1 cellular context compared by ENCODE assay signal in the genomic region with DNA sequence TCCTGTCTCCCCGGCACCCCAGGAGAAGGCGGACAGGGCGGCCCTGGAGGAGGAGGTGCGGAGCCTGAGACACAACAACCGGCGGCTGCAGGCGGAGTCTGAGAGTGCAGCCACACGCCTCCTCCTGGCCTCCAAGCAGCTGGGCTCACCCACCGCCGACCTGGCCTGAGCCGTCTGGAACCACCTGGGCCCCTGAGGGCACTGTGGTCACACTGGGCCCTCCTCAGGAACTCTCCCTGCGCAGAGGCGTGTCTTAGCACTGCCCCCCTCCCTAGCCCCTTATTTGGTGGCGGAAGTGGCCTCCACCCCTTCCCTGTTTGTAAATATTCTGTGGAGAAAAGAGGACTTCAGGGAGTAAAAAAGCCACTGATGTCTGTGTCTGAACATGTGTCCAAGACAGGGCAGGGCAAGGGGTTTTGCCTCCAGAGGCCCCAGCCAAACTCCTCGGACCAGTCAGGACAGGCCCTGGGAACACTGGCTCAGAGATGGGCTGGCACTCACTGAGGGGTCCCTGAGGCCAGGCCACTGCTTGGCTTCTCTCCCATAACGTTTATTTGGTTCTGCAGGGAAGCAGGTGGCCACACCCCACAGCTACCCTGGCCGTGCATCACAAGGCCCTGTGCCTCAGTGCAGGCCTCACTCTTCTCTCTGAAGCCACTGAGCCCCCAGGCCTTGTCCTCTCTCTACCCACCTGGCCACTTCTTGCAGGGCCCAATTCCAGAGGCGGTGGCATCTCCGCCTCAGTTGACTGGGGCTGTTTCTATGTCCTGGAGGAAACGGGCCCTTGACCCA.
TF ChIP-seq lines count a peak whose summit lies in the region.

No MANE protein-coding gene starts in this region.

TF ChIP-seq in GM23338, 12 proteins besides CTCF, POLR2A, EP300 and RAD21:
- TF ChIP-seq, protein P1, sequence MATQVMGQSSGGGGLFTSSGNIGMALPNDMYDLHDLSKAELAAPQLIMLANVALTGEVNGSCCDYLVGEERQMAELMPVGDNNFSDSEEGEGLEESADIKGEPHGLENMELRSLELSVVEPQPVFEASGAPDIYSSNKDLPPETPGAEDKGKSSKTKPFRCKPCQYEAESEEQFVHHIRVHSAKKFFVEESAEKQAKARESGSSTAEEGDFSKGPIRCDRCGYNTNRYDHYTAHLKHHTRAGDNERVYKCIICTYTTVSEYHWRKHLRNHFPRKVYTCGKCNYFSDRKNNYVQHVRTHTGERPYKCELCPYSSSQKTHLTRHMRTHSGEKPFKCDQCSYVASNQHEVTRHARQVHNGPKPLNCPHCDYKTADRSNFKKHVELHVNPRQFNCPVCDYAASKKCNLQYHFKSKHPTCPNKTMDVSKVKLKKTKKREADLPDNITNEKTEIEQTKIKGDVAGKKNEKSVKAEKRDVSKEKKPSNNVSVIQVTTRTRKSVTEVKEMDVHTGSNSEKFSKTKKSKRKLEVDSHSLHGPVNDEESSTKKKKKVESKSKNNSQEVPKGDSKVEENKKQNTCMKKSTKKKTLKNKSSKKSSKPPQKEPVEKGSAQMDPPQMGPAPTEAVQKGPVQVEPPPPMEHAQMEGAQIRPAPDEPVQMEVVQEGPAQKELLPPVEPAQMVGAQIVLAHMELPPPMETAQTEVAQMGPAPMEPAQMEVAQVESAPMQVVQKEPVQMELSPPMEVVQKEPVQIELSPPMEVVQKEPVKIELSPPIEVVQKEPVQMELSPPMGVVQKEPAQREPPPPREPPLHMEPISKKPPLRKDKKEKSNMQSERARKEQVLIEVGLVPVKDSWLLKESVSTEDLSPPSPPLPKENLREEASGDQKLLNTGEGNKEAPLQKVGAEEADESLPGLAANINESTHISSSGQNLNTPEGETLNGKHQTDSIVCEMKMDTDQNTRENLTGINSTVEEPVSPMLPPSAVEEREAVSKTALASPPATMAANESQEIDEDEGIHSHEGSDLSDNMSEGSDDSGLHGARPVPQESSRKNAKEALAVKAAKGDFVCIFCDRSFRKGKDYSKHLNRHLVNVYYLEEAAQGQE (IDR thresholded peaks at IDR 0.05; ENCODE audit: unreplicated experiment): no peak
- TF ChIP-seq EZH2 (IDR thresholded peaks at IDR 0.05; ENCODE audit: low read depth, unreplicated experiment) (no peak), ZNF114 (CRISPR knock-in tag; IDR thresholded peaks at IDR 0.05) (no peak), STAT1 (IDR thresholded peaks at IDR 0.05; ENCODE audit: unreplicated experiment) (no peak), EZH2phosphoT487 (IDR thresholded peaks at IDR 0.05; ENCODE audit: unreplicated experiment) (no peak), NANOG (IDR thresholded peaks at IDR 0.05; ENCODE audit: borderline replicate concordance) (no peak), POLR2AphosphoS5 (IDR thresholded peaks at IDR 0.05; ENCODE audit: low read depth) (no peak), ZNF331 (CRISPR knock-in tag; IDR thresholded peaks at IDR 0.05; ENCODE audit: low read depth) (no peak), CREB1 (CRISPR knock-in tag; IDR thresholded peaks at IDR 0.05; ENCODE audit: low read depth) (no peak), JUNB (IDR thresholded peaks at IDR 0.05; ENCODE audit: unreplicated experiment) (no peak), ZNF462 (CRISPR knock-in tag; IDR thresholded peaks at IDR 0.05) (no peak)
- TF ChIP-seq, protein P2, sequence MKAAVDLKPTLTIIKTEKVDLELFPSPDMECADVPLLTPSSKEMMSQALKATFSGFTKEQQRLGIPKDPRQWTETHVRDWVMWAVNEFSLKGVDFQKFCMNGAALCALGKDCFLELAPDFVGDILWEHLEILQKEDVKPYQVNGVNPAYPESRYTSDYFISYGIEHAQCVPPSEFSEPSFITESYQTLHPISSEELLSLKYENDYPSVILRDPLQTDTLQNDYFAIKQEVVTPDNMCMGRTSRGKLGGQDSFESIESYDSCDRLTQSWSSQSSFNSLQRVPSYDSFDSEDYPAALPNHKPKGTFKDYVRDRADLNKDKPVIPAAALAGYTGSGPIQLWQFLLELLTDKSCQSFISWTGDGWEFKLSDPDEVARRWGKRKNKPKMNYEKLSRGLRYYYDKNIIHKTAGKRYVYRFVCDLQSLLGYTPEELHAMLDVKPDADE (IDR thresholded peaks at IDR 0.05): no peak
TF ChIP-seq in GM23338: peak in this region for 0.
